ENCODE assay signal across 1 cellular context in genomic region chr17:71987634-71988033, GRCh38.
TF ChIP-seq lines count a peak whose summit lies in the region.

No MANE protein-coding gene starts in this region.

TF ChIP-seq in GM12878, 131 proteins besides CTCF, POLR2A, EP300 and RAD21 (continued from another document and continues in another):
- no peak for TF ChIP-seq E2F8 (IDR thresholded peaks at IDR 0.05; ENCODE audit: low read depth, partially characterized antibody)
- TF ChIP-seq YBX1 (IDR thresholded peaks at IDR 0.05), result no peak
- no peak for TF ChIP-seq MEF2B (IDR thresholded peaks at IDR 0.05; ENCODE audit: partially characterized antibody, poor library complexity, severe bottlenecking)
- no peak for TF ChIP-seq CBFB (IDR thresholded peaks at IDR 0.05; ENCODE audit: low read depth)
- TF ChIP-seq SP1 (IDR thresholded peaks at IDR 0.05; ENCODE audit: low read depth, low read length), result no peak
- no peak for TF ChIP-seq ZNF217 (IDR thresholded peaks at IDR 0.05)
- TF ChIP-seq USF2 (IDR thresholded peaks at IDR 0.05; ENCODE audit: borderline replicate concordance, low read depth, low read length), result no peak
- TF ChIP-seq ZNF207 (IDR thresholded peaks at IDR 0.05; ENCODE audit: borderline replicate concordance), result no peak
- TF ChIP-seq NKRF (conservative IDR thresholded peaks at IDR 0.05), result no peak
- TF ChIP-seq SUPT20H (IDR thresholded peaks at IDR 0.05; ENCODE audit: borderline replicate concordance, control insufficient read depth, low read depth, low read length), result no peak
- no peak for TF ChIP-seq CREB1 (IDR thresholded peaks at IDR 0.05; ENCODE audit: low read depth)
- TF ChIP-seq STAT3 (IDR thresholded peaks at IDR 0.05; ENCODE audit: low read depth, low read length), result no peak
- TF ChIP-seq MTA2 (IDR thresholded peaks at IDR 0.05; ENCODE audit: low read depth), result peak; percentile 42; the same call in 1 of the 2 replicates
- no peak for TF ChIP-seq ZBTB40 (IDR thresholded peaks at IDR 0.05; ENCODE audit: borderline replicate concordance)
- TF ChIP-seq RELA (IDR thresholded peaks at IDR 0.05; ENCODE audit: borderline replicate concordance, partially characterized antibody), result no peak
- no peak for TF ChIP-seq SREBF2 (IDR thresholded peaks at IDR 0.05; ENCODE audit: low read length)
- no peak for TF ChIP-seq MLLT1 (IDR thresholded peaks at IDR 0.05)
- no peak for TF ChIP-seq ZNF592 (IDR thresholded peaks at IDR 0.05)
- TF ChIP-seq TCF3 (IDR thresholded peaks at IDR 0.05; ENCODE audit: borderline replicate concordance, insufficient read depth, low read depth, low read length), result no peak
- TF ChIP-seq SMAD5 (IDR thresholded peaks at IDR 0.05; ENCODE audit: low read depth), result no peak
- no peak for TF ChIP-seq ZBTB33 (IDR thresholded peaks at IDR 0.05)
- no peak for TF ChIP-seq SMARCA5 (IDR thresholded peaks at IDR 0.05)
- no peak for TF ChIP-seq JUND (IDR thresholded peaks at IDR 0.05; ENCODE audit: low read depth, low read length)
- no peak for TF ChIP-seq POLR2AphosphoS5 (IDR thresholded peaks at IDR 0.05; ENCODE audit: low read length)
- TF ChIP-seq HDAC6 (IDR thresholded peaks at IDR 0.05; ENCODE audit: unreplicated experiment), result no peak
- no peak for TF ChIP-seq SRF (IDR thresholded peaks at IDR 0.05; ENCODE audit: low read depth in 2 of 2, low read length in 2 of 2)
- no peak for TF ChIP-seq ZNF274 (IDR thresholded peaks at IDR 0.05; ENCODE audit: insufficient read depth, insufficient read length)
- TF ChIP-seq CREM (IDR thresholded peaks at IDR 0.05; ENCODE audit: low read depth), result 0 out of 2 replicates have a peak, but pooled peaks have one; percentile 11
- TF ChIP-seq KLF5 (IDR thresholded peaks at IDR 0.05; ENCODE audit: partially characterized antibody), result no peak
- TF ChIP-seq ASH2L (IDR thresholded peaks at IDR 0.05; ENCODE audit: borderline replicate concordance, low read depth), result no peak
- TF ChIP-seq MXI1 (IDR thresholded peaks at IDR 0.05; ENCODE audit: low read depth, low read length), result no peak
- no peak for TF ChIP-seq CBX3 (IDR thresholded peaks at IDR 0.05; ENCODE audit: borderline replicate concordance, low read depth)
- TF ChIP-seq HDAC2 (IDR thresholded peaks at IDR 0.05), result no peak
- no peak for TF ChIP-seq TCF12 (IDR thresholded peaks at IDR 0.05; ENCODE audit: low read depth, low read length)
- no peak for TF ChIP-seq ZSCAN29 (IDR thresholded peaks at IDR 0.05)
- peak; percentile 88 for TF ChIP-seq EED (IDR thresholded peaks at IDR 0.05; ENCODE audit: low read depth)
- no peak for TF ChIP-seq TARDBP (IDR thresholded peaks at IDR 0.05; ENCODE audit: borderline replicate concordance)
- TF ChIP-seq ZBTB4 (CRISPR knock-in tag; IDR thresholded peaks at IDR 0.05), result no peak
- peak; percentile 76 for TF ChIP-seq PBX3 (IDR thresholded peaks at IDR 0.05; ENCODE audit: insufficient replicate concordance, low read depth, low read length)
- peak; percentile 69 for TF ChIP-seq IKZF1 (conservative IDR thresholded peaks at IDR 0.05)
